2 cellular contexts compared by ENCODE assay signal in genomic region chr19:17341386-17341785, GRCh38.
A peak's percentile ranks its signal among the peaks of the same experiment; 100 is the strongest.
TF ChIP-seq lines count a peak whose summit lies in the region.

No MANE protein-coding gene starts in this region.

TF ChIP-seq in GM23338, 12 proteins besides CTCF, POLR2A, EP300 and RAD21:
- TF ChIP-seq POLR2AphosphoS5 (IDR thresholded peaks at IDR 0.05; ENCODE audit: low read depth) (no peak), STAT1 (IDR thresholded peaks at IDR 0.05; ENCODE audit: unreplicated experiment) (no peak), EZH2 (IDR thresholded peaks at IDR 0.05; ENCODE audit: low read depth, unreplicated experiment) (no peak), JUNB (IDR thresholded peaks at IDR 0.05; ENCODE audit: unreplicated experiment) (no peak)
TF ChIP-seq in GM23338: peak in this region for 0.

TF ChIP-seq in WTC11, 78 proteins besides CTCF, POLR2A, EP300 and RAD21:
- no peak for TF ChIP-seq SMAD3 (CRISPR knock-in tag; IDR thresholded peaks at IDR 0.05; ENCODE audit: borderline replicate concordance)
- 0 out of 2 replicates have a peak, but pooled peaks have one; percentile 19 for TF ChIP-seq USF2 (CRISPR knock-in tag; IDR thresholded peaks at IDR 0.05)
